In genomic region chr22:32204211-32204855, GRCh38 we compare ENCODE assay signal across 8 cellular contexts. TPM values are rescaled to one million over a fixed set of nuclear protein-coding genes. Genes with fewer than 3 reads are reported as not detected.
DNase-seq lines count a peak whose midpoint lies in the region; ATAC-seq, FAIRE-seq and TF ChIP-seq lines count a peak whose summit lies in the region.

No MANE protein-coding gene starts in this region.

- H3K4me1 ChIP-seq in GM23338 (ENCODE audit: insufficient read depth) (peaks cover 14% of the 10 kb centered on the region; the same call in 1 of the 2 replicates), PC-9 (replicated peaks; ENCODE audit: insufficient read depth) (no peaks in the 10 kb centered on the region)

- H3K4me3 Mint-ChIP-seq in GM23338 (peak overlapping the region; percentile 73), neural crest cell (peak overlapping the region; percentile 87)

- peak overlapping the region; percentile 76 for H3K4me2 ChIP-seq in GM23338
- H3K4me2 ChIP-seq in PC-9: no peak overlapping the region

- H3K36me3 ChIP-seq in GM23338 (ENCODE audit: insufficient read depth): no peaks in the 10 kb centered on the region
- H3K36me3 ChIP-seq in PC-9 (ENCODE audit: low read depth): no peaks in the 10 kb centered on the region

- H4K20me1 ChIP-seq in GM23338 (replicated peaks; ENCODE audit: insufficient read depth) (no peaks in the 10 kb centered on the region), PC-9 (ENCODE audit: insufficient read depth) (no peaks in the 10 kb centered on the region)

- no peaks in the 10 kb centered on the region for H3K9me2 ChIP-seq in GM23338 (ENCODE audit: insufficient read depth)
- no peaks in the 10 kb centered on the region for H3K9me2 ChIP-seq in PC-9 (ENCODE audit: insufficient read depth)

- intact Hi-C loops in PC-9 (cut with micrococcal nuclease; ENCODE audit: unreplicated experiment): loop anchor here (10.0 kb wide), 1 partner anchor 270 kb away; the partner anchor contains the start of gene FBXO7

- H3K27ac Mint-ChIP-seq in GM23338 (no peak overlapping the region), neural crest cell (ENCODE audit: unreplicated experiment) (no peak overlapping the region)

- FAIRE-seq in GM19239 (lab: Jason Lieb, UNC): no peak

- H3K9me3 Mint-ChIP-seq in GM23338 (peaks cover 6% of the 10 kb centered on the region; the same call in 2 of the 3 replicates), neural crest cell (no peaks in the 10 kb centered on the region)

- H3K9me3 ChIP-seq in PC-9 (ENCODE audit: insufficient read depth, low read depth): no peaks in the 10 kb centered on the region

- H3K4me1 Mint-ChIP-seq in GM23338 (peaks cover 55% of the 10 kb centered on the region), neural crest cell (peaks cover 19% of the 10 kb centered on the region)

- no TSS peak for BruUV-seq in PC-9 (replicated peaks; lab: Mats Ljungman, UMichigan)

- H3K36me3 Mint-ChIP-seq in GM23338 (ENCODE audit: low read depth) (peaks cover 12% of the 10 kb centered on the region), neural crest cell (ENCODE audit: low read depth) (no peaks in the 10 kb centered on the region)

- peak in 1 of 2 experiments; percentile 42; a peak in 2 of 4 replicates for TF ChIP-seq CTCF in GM23338 (conservative IDR thresholded peaks at IDR 0.05; ENCODE audit: low read depth in 2 of 2)
- no peak for TF ChIP-seq CTCF in neural crest cell (conservative IDR thresholded peaks at IDR 0.05)
- TF ChIP-seq CTCF in PC-9 (conservative IDR thresholded peaks at IDR 0.05): no peak

- ATAC-seq in GM23338: peak; percentile 13

- in situ Hi-C loops in ACHN (cut with HindIII; ENCODE audit: low pct_ligation_motif_present, low pct_unique_long_range_greater_than_20kb, low sequenced_read_pairs): no loop called here

- H3K4me3 ChIP-seq in GM23338 (peak overlapping the region; percentile 56), PC-9 (no peak overlapping the region)

- POLR2A ChIA-PET in PC-9 (lab: Charles Lee; ENCODE audit: unreplicated experiment): no interaction called here

- H3K79me2 ChIP-seq in GM23338 (replicated peaks; ENCODE audit: insufficient read depth): no peaks in the 10 kb centered on the region
- no peaks in the 10 kb centered on the region for H3K79me2 ChIP-seq in PC-9 (ENCODE audit: low read depth)

- CTCF ChIA-PET in PC-9 (lab: Charles Lee): no interaction called here

- H3K27me3 Mint-ChIP-seq in GM23338 (ENCODE audit: insufficient read depth, low read depth, poor library complexity) (peaks cover 61% of the 10 kb centered on the region), neural crest cell (ENCODE audit: low read depth) (peaks cover 62% of the 10 kb centered on the region)

- H3K27ac ChIP-seq in GM23338 (ENCODE audit: low read depth): no peak overlapping the region
- H3K27ac ChIP-seq in cingulate gyrus (ENCODE audit: low read depth, low read length): peak overlapping the region; percentile 60
- no peak overlapping the region for H3K27ac ChIP-seq in PC-9

- DNase-seq in GM23338 (ENCODE audit: low spot score): peak; percentile 63
- peak; percentile 88 to 90 for DNase-seq in NCI-H524 (lab: John Stamatoyannopoulos, UW)
- no peak for DNase-seq in neural crest cell (ENCODE audit: low read depth, low spot score)
- DNase-seq in NCI-H1436 treated with DMSO at 0.1 percent for 48 hours (lab: John Stamatoyannopoulos, UW): no peak
- no peak for DNase-seq in ACHN
- no peak for DNase-seq in GM19239 (ENCODE audit: insufficient read length, low spot score)
- no peak for DNase-seq in PC-9

- H3F3A ChIP-seq in GM23338 (replicated peaks; ENCODE audit: low read depth): no peaks in the 10 kb centered on the region
- no peaks in the 10 kb centered on the region for H3F3A ChIP-seq in PC-9 (ENCODE audit: insufficient read depth, low read depth)

- H2AFZ ChIP-seq in GM23338: peak overlapping the region; percentile 69
- H2AFZ ChIP-seq in PC-9: no peak overlapping the region

- peaks cover 57% of the 10 kb centered on the region for H3K27me3 ChIP-seq in GM23338 (ENCODE audit: insufficient read depth)
- peaks cover 7% of the 10 kb centered on the region; the same call in 1 of the 2 replicates for H3K27me3 ChIP-seq in PC-9 (ENCODE audit: insufficient read depth, low read depth)

TF ChIP-seq in GM23338, 12 proteins besides CTCF, POLR2A, EP300 and RAD21 (continues in another document):
- TF ChIP-seq EZH2 (IDR thresholded peaks at IDR 0.05; ENCODE audit: low read depth, unreplicated experiment): peak; percentile 49
- TF ChIP-seq, protein P1, sequence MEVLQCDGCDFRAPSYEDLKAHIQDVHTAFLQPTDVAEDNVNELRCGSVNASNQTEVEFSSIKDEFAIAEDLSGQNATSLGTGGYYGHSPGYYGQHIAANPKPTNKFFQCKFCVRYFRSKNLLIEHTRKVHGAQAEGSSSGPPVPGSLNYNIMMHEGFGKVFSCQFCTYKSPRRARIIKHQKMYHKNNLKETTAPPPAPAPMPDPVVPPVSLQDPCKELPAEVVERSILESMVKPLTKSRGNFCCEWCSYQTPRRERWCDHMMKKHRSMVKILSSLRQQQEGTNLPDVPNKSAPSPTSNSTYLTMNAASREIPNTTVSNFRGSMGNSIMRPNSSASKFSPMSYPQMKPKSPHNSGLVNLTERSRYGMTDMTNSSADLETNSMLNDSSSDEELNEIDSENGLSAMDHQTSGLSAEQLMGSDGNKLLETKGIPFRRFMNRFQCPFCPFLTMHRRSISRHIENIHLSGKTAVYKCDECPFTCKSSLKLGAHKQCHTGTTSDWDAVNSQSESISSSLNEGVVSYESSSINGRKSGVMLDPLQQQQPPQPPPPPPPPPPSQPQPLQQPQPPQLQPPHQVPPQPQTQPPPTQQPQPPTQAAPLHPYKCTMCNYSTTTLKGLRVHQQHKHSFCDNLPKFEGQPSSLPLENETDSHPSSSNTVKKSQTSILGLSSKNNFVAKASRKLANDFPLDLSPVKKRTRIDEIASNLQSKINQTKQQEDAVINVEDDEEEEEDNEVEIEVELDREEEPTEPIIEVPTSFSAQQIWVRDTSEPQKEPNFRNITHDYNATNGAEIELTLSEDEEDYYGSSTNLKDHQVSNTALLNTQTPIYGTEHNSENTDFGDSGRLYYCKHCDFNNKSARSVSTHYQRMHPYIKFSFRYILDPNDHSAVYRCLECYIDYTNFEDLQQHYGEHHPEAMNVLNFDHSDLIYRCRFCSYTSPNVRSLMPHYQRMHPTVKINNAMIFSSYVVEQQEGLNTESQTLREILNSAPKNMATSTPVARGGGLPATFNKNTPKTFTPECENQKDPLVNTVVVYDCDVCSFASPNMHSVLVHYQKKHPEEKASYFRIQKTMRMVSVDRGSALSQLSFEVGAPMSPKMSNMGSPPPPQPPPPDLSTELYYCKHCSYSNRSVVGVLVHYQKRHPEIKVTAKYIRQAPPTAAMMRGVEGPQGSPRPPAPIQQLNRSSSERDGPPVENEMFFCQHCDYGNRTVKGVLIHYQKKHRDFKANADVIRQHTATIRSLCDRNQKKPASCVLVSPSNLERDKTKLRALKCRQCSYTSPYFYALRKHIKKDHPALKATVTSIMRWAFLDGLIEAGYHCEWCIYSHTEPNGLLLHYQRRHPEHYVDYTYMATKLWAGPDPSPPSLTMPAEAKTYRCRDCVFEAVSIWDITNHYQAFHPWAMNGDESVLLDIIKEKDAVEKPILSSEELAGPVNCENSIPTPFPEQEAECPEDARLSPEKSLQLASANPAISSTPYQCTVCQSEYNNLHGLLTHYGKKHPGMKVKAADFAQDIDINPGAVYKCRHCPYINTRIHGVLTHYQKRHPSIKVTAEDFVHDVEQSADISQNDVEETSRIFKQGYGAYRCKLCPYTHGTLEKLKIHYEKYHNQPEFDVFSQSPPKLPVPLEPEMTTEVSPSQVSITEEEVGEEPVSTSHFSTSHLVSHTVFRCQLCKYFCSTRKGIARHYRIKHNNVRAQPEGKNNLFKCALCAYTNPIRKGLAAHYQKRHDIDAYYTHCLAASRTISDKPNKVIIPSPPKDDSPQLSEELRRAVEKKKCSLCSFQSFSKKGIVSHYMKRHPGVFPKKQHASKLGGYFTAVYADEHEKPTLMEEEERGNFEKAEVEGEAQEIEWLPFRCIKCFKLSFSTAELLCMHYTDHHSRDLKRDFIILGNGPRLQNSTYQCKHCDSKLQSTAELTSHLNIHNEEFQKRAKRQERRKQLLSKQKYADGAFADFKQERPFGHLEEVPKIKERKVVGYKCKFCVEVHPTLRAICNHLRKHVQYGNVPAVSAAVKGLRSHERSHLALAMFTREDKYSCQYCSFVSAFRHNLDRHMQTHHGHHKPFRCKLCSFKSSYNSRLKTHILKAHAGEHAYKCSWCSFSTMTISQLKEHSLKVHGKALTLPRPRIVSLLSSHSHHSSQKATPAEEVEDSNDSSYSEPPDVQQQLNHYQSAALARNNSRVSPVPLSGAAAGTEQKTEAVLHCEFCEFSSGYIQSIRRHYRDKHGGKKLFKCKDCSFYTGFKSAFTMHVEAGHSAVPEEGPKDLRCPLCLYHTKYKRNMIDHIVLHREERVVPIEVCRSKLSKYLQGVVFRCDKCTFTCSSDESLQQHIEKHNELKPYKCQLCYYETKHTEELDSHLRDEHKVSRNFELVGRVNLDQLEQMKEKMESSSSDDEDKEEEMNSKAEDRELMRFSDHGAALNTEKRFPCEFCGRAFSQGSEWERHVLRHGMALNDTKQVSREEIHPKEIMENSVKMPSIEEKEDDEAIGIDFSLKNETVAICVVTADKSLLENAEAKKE (CRISPR knock-in tag; IDR thresholded peaks at IDR 0.05): no peak
- no peak for TF ChIP-seq JUNB (IDR thresholded peaks at IDR 0.05; ENCODE audit: unreplicated experiment)

RNA-seq across cellular contexts. Expression of gene RFPL2, which starts 0.5 kb away (rescaled TPM):
- 1.3 TPM in 1 of 2 replicates, not detected in the other for total RNA-seq in GM23338 (2014; rRNA removed; shearing (Covaris generic))
- 0.40 and 0.45 TPM in 2 replicates for polyA plus RNA-seq in GM23338 (2016; fragmentation: Nextera tagmentation; extraction: Ambion mirVana)
- total RNA-seq in neural crest cell (0.21 TPM in 1 of 2 replicates, not detected in the other), PC-9 (2021) (not detected in 2 replicates)

RNA-seq across cellular contexts. Expression of gene C22orf42, which starts 45.2 kb away (rescaled TPM):
- total RNA-seq in GM23338 (2014; rRNA removed; shearing (Covaris generic)): 0.23 and 0.76 TPM in 2 replicates
- polyA plus RNA-seq in GM23338 (2016; fragmentation: Nextera tagmentation; extraction: Ambion mirVana): 0.49 and 1.2 TPM in 2 replicates
- total RNA-seq in neural crest cell (not detected in 2 replicates), PC-9 (2021) (not detected in 2 replicates)

RNA-seq across cellular contexts. Expression of gene SLC5A4, which starts 50.8 kb away (rescaled TPM):
- total RNA-seq in GM23338 (2014; rRNA removed; shearing (Covaris generic)): not detected in 2 replicates
- 0.10 and 0.16 TPM in 2 replicates for polyA plus RNA-seq in GM23338 (2016; fragmentation: Nextera tagmentation; extraction: Ambion mirVana)
- total RNA-seq in neural crest cell (0.14 and 0.23 TPM in 2 replicates), PC-9 (2021) (not detected in 2 replicates)

Comparison
In these comparisons a context has a peak if more than half of its experiments do, and no peak if none do; other contexts are left out.
1. DNase-seq: peak in GM23338 (single experiment) and NCI-H524 (2 of 2); none in neural crest cell (single experiment), NCI-H1436 treated with DMSO at 0.1 percent for 48 hours (single experiment), ACHN (single experiment), GM19239 (single experiment) and PC-9 (0 of 2).